In genomic region chr10:101000602-101000991, GRCh38 we compare ENCODE assay signal across 6 cellular contexts. TPM values are rescaled to one million over a fixed set of nuclear protein-coding genes. Genes with fewer than 3 reads are reported as not detected.
A peak's percentile ranks its signal among the peaks of the same experiment; 100 is the strongest.
DNase-seq lines count a peak whose midpoint lies in the region; ATAC-seq and TF ChIP-seq lines count a peak whose summit lies in the region.

No MANE protein-coding gene starts in this region.

- in situ Hi-C loops in GM13977 (cut with MboI; ENCODE audit: low pct_unique_long_range_greater_than_20kb, low sequenced_read_pairs, unreplicated experiment) = no loop called here

- peaks cover 36% of the 10 kb centered on the region for H3K4me1 ChIP-seq in PC-3 (ENCODE audit: insufficient read depth, low read length)
- peaks cover 3% of the 10 kb centered on the region for H3K4me1 ChIP-seq in endodermal cell (ENCODE audit: control insufficient read depth, insufficient read depth, low read length)

- DNase-seq in PC-3 (no peak), endodermal cell (no peak), skeletal muscle cell (ENCODE audit: low read depth) (no peak), GM13977 (ENCODE audit: low spot score) (no peak), NCI-H510A treated with DMSO at 0.1 percent for 48 hours (lab: John Stamatoyannopoulos, UW) (no peak)

- H3K4me2 ChIP-seq in PC-3 (ENCODE audit: low read length) = peak overlapping the region; percentile 97

- WGBS in endodermal cell (ENCODE audit: insufficient coverage in 1 of 2, insufficient read length in 1 of 2), 2 experiments = 52% methylated on average over 7 of the region's 7 CpGs; no CpG with 5 or more reads in 1 of the 2 experiments

- no TSS peak for BruUV-seq in PC-3 (replicated peaks; lab: Mats Ljungman, UMichigan)

- H3K36me3 ChIP-seq in PC-3 (ENCODE audit: low read depth, low read length) (no peaks in the 10 kb centered on the region), endodermal cell (ENCODE audit: control insufficient read depth, insufficient read depth, low read length) (peaks cover 31% of the 10 kb centered on the region)

- TF ChIP-seq CTCF in PC-3 (conservative IDR thresholded peaks at IDR 0.05; ENCODE audit: low read depth, low read length) (no peak), endodermal cell (conservative IDR thresholded peaks at IDR 0.05) (no peak), GM13977 (IDR thresholded peaks at IDR 0.05; ENCODE audit: extremely low read depth, insufficient read depth, missing control alignments) (no peak)

- H3K27me3 ChIP-seq in PC-3 (ENCODE audit: low read length) (no peaks in the 10 kb centered on the region), endodermal cell (ENCODE audit: control insufficient read depth, insufficient read depth, low read length, poor library complexity, severe bottlenecking) (no peaks in the 10 kb centered on the region)

- no peaks in the 10 kb centered on the region for H3K9me3 Mint-ChIP-seq in endodermal cell

- H4K20me1 ChIP-seq in PC-3 (ENCODE audit: low read length) = no peaks in the 10 kb centered on the region

- ATAC-seq in PC-3 (no peak), HG03571 (IDR thresholded peaks at IDR 0.05; ENCODE audit: unreplicated experiment) (no peak)

- CTCF ChIA-PET in PC-3 (lab: Charles Lee) = no interaction called here

- H3K4me3 ChIP-seq in PC-3 (ENCODE audit: low read length) (peak overlapping the region; percentile 83), endodermal cell (ENCODE audit: low read length) (peak overlapping the region; percentile 95), skeletal muscle cell (ENCODE audit: low read depth, low read length) (peak overlapping the region; percentile 89)

- H3K9me3 ChIP-seq in PC-3 (ENCODE audit: low read length) (no peaks in the 10 kb centered on the region), endodermal cell (ENCODE audit: control insufficient read depth, low read length) (no peaks in the 10 kb centered on the region)

- peak overlapping the region; percentile 67 for H3K4me3 Mint-ChIP-seq in endodermal cell

- H3K9ac ChIP-seq in PC-3 (ENCODE audit: low read length) (peak overlapping the region; percentile 93), endodermal cell (ENCODE audit: extremely low read depth, low read length, poor library complexity, severe bottlenecking) (peak overlapping the region; percentile 77)

- H3K4me1 Mint-ChIP-seq in endodermal cell = peaks cover 23% of the 10 kb centered on the region

- peak overlapping the region; percentile 93 for H3K27ac Mint-ChIP-seq in endodermal cell

- H3K36me3 Mint-ChIP-seq in endodermal cell (ENCODE audit: low read depth) = peaks cover 18% of the 10 kb centered on the region

- no peaks in the 10 kb centered on the region for H3K9me2 ChIP-seq in PC-3 (replicated peaks; ENCODE audit: low read length)

- H3F3A ChIP-seq in PC-3 (ENCODE audit: low read length, unreplicated experiment) = no peaks in the 10 kb centered on the region

- H3K27ac ChIP-seq in PC-3 (ENCODE audit: low read length) = peak overlapping the region; percentile 44
- peak overlapping the region; percentile 41 for H3K27ac ChIP-seq in endodermal cell (ENCODE audit: low read depth, low read length)

- intact Hi-C loops in PC-3 (cut with micrococcal nuclease) = no loop called here

- POLR2A ChIA-PET in PC-3 (lab: Charles Lee; ENCODE audit: unreplicated experiment) = no interaction called here

- no peaks in the 10 kb centered on the region for H3K27me3 Mint-ChIP-seq in endodermal cell (ENCODE audit: insufficient read depth)

- H3K79me2 ChIP-seq in PC-3 (ENCODE audit: low read length) = peaks cover 40% of the 10 kb centered on the region

- peak overlapping the region; percentile 81; the same call in 1 of the 2 replicates for H2AFZ ChIP-seq in PC-3 (ENCODE audit: low read length)

RNA-seq across cellular contexts. Expression of gene LZTS2, which starts 1.0 kb away (rescaled TPM):
- total RNA-seq in PC-3 (2014; rRNA removed) (58.3 and 67.2 TPM in 2 replicates), endodermal cell (10 to 100 TPM; 76.8 to 85.9 TPM)
- polyA plus RNA-seq in endodermal cell (2013, experiment 1 of 2) = 81.0 TPM
- polyA plus RNA-seq in endodermal cell (2013, experiment 2 of 2) = 75.3 TPM

RNA-seq across cellular contexts. Expression of gene TWNK, which starts 13.3 kb away (rescaled TPM):
- total RNA-seq in PC-3 (2014; rRNA removed) (7.5 and 8.0 TPM in 2 replicates), endodermal cell (10 to 100 TPM; 11.2 to 15.1 TPM)
- polyA plus RNA-seq in endodermal cell (2013, experiment 1 of 2) = 13.7 TPM
- 11.1 TPM for polyA plus RNA-seq in endodermal cell (2013, experiment 2 of 2)

RNA-seq across cellular contexts. Expression of gene MRPL43, which starts 13.3 kb away (rescaled TPM):
- 81.0 and 90.5 TPM in 2 replicates for total RNA-seq in PC-3 (2014; rRNA removed)
- total RNA-seq in endodermal cell = 10 to 100 TPM; 68.9 to 72.8 TPM
- polyA plus RNA-seq in endodermal cell (2013, experiment 1 of 2) = 85.0 TPM
- 76.2 TPM for polyA plus RNA-seq in endodermal cell (2013, experiment 2 of 2)

RNA-seq across cellular contexts. Expression of gene PDZD7, which starts 30.3 kb away (rescaled TPM):
- 2.5 and 2.8 TPM in 2 replicates for total RNA-seq in PC-3 (2014; rRNA removed)
- total RNA-seq in endodermal cell = 1 to 10 TPM in 1 of 2 donors, under 1 TPM in 1; 0.49 to 1.1 TPM
- polyA plus RNA-seq in endodermal cell (2013, experiment 1 of 2) = 0.53 TPM
- polyA plus RNA-seq in endodermal cell (2013, experiment 2 of 2) = 0.50 TPM

RNA-seq across cellular contexts. Expression of gene SFXN3, which starts 30.4 kb away (rescaled TPM):
- 46.7 and 63.7 TPM in 2 replicates for total RNA-seq in PC-3 (2014; rRNA removed)
- total RNA-seq in endodermal cell = 1 to 10 TPM; 1.8 to 2.1 TPM
- polyA plus RNA-seq in endodermal cell (2013, experiment 1 of 2) = 3.2 TPM
- polyA plus RNA-seq in endodermal cell (2013, experiment 2 of 2) = 4.1 TPM
